ENCODE assay signal across 8 cellular contexts in the genomic region with DNA sequence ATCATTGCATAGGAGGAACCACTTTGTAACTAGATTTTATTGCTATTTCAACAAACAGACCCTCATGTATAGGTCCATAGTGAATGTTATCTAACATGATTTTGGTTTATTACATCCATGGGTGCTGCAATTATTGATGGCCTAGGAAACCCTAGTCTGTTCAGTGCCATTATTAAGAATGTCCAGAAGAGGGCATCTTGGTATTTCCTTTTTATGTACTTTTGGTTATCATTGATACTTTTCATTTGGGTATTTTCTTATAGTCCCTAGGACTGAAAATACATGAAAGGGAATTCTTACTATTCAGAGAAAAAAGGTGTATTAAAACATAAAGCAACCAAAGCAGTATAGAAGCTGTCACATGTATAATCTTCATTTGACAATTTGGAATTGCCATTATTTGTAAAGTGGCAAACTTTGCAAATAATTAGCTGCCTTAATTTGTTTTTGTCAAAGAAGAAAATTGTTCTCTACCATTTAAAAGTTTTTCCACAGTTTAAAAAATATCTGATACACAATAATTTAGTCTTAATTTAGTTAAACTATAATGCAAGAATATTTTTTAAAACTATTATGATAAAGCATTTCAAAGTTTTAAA. TPM values are rescaled to one million over a fixed set of nuclear protein-coding genes. Genes with fewer than 3 reads are reported as not detected.
DNase-seq lines count a peak whose midpoint lies in the region; ATAC-seq lines count a peak whose summit lies in the region.

No MANE protein-coding gene starts in this region.

- H3K36me3 Mint-ChIP-seq in activated T-helper 17 cell treated with anti-CD3 and anti-CD28 coated beads, Interleukin-2, amount 50 U/mL, for 72 hours (ENCODE audit: low read depth), result peaks cover 70% of the 10 kb centered on the region
- H3K36me3 Mint-ChIP-seq in activated naive CD8-positive, alpha-beta T cell treated with anti-CD3 and anti-CD28 coated beads, Interleukin-2, amount 50 U/mL, for 24 hours (ENCODE audit: low read depth), result peaks cover 32% of the 10 kb centered on the region

- no peaks in the 10 kb centered on the region for H3K9me3 Mint-ChIP-seq in activated T-helper 17 cell treated with anti-CD3 and anti-CD28 coated beads, Interleukin-2, amount 50 U/mL, for 72 hours
- H3K9me3 Mint-ChIP-seq in stimulated activated naive CD8-positive, alpha-beta T cell treated with anti-CD3 and anti-CD28 coated beads, Interleukin-15, amount 100 ng/mL, for 72 hours, result no peaks in the 10 kb centered on the region
- no peaks in the 10 kb centered on the region for H3K9me3 Mint-ChIP-seq in activated naive CD8-positive, alpha-beta T cell treated with anti-CD3 and anti-CD28 coated beads, Interleukin-2, amount 50 U/mL, for 24 hours

- ATAC-seq in activated T-helper 17 cell treated with anti-CD3 and anti-CD28 coated beads, Interleukin-2, amount 50 U/mL, for 72 hours (replicated peaks), result peak; percentile 24
- ATAC-seq in GM21360 (IDR thresholded peaks at IDR 0.05; ENCODE audit: unreplicated experiment), result no peak
- ATAC-seq in stimulated activated naive CD8-positive, alpha-beta T cell treated with anti-CD3 and anti-CD28 coated beads, Interleukin-15, amount 100 ng/mL, for 72 hours, result no peak
- ATAC-seq in activated naive CD8-positive, alpha-beta T cell treated with anti-CD3 and anti-CD28 coated beads, Interleukin-2, amount 50 U/mL, for 24 hours, result no peak

- no peak overlapping the region for H3K27ac Mint-ChIP-seq in activated T-helper 17 cell treated with anti-CD3 and anti-CD28 coated beads, Interleukin-2, amount 50 U/mL, for 72 hours
- H3K27ac Mint-ChIP-seq in stimulated activated naive CD8-positive, alpha-beta T cell treated with anti-CD3 and anti-CD28 coated beads, Interleukin-15, amount 100 ng/mL, for 72 hours, result no peak overlapping the region
- no peak overlapping the region for H3K27ac Mint-ChIP-seq in activated naive CD8-positive, alpha-beta T cell treated with anti-CD3 and anti-CD28 coated beads, Interleukin-2, amount 50 U/mL, for 24 hours

- no peak overlapping the region for H3K4me3 Mint-ChIP-seq in activated T-helper 17 cell treated with anti-CD3 and anti-CD28 coated beads, Interleukin-2, amount 50 U/mL, for 72 hours
- H3K4me3 Mint-ChIP-seq in stimulated activated naive CD8-positive, alpha-beta T cell treated with anti-CD3 and anti-CD28 coated beads, Interleukin-15, amount 100 ng/mL, for 72 hours, result no peak overlapping the region
- H3K4me3 Mint-ChIP-seq in activated naive CD8-positive, alpha-beta T cell treated with anti-CD3 and anti-CD28 coated beads, Interleukin-2, amount 50 U/mL, for 24 hours, result no peak overlapping the region

- no peaks in the 10 kb centered on the region for H3K4me1 Mint-ChIP-seq in activated T-helper 17 cell treated with anti-CD3 and anti-CD28 coated beads, Interleukin-2, amount 50 U/mL, for 72 hours
- H3K4me1 Mint-ChIP-seq in stimulated activated naive CD8-positive, alpha-beta T cell treated with anti-CD3 and anti-CD28 coated beads, Interleukin-15, amount 100 ng/mL, for 72 hours, result no peaks in the 10 kb centered on the region
- H3K4me1 Mint-ChIP-seq in activated naive CD8-positive, alpha-beta T cell treated with anti-CD3 and anti-CD28 coated beads, Interleukin-2, amount 50 U/mL, for 24 hours, result no peaks in the 10 kb centered on the region

- DNase-seq in NCI-H146 (lab: John Stamatoyannopoulos, UW), result peak; percentile 28
- DNase-seq in NCI-H146 treated with DMSO at 0.1 percent for 48 hours (lab: John Stamatoyannopoulos, UW; ENCODE audit: unreplicated experiment), result no peak
- DNase-seq in M059J (ENCODE audit: low read depth), result peak; percentile 27
- DNase-seq in inferior parietal cortex (ENCODE audit: extremely low spot score), result peak; percentile 49
- no peak for DNase-seq in stimulated activated naive CD8-positive, alpha-beta T cell treated with anti-CD3 and anti-CD28 coated beads, Interleukin-15, amount 100 ng/mL, for 72 hours
- DNase-seq in activated naive CD8-positive, alpha-beta T cell treated with anti-CD3 and anti-CD28 coated beads, Interleukin-2, amount 50 U/mL, for 24 hours, result no peak

- no peaks in the 10 kb centered on the region for H3K27me3 Mint-ChIP-seq in activated T-helper 17 cell treated with anti-CD3 and anti-CD28 coated beads, Interleukin-2, amount 50 U/mL, for 72 hours
- no peaks in the 10 kb centered on the region for H3K27me3 Mint-ChIP-seq in stimulated activated naive CD8-positive, alpha-beta T cell treated with anti-CD3 and anti-CD28 coated beads, Interleukin-15, amount 100 ng/mL, for 72 hours
- no peaks in the 10 kb centered on the region for H3K27me3 Mint-ChIP-seq in activated naive CD8-positive, alpha-beta T cell treated with anti-CD3 and anti-CD28 coated beads, Interleukin-2, amount 50 U/mL, for 24 hours

RNA-seq across cellular contexts. Expression of a gene that starts 48.7 kb away (rescaled TPM):
- 22.0 and 26.7 TPM in 2 replicates for total RNA-seq in M059J (2014; rRNA removed; shearing (Covaris generic))
- total RNA-seq in activated T-helper 17 cell treated with anti-CD3 and anti-CD28 coated beads, Interleukin-2, amount 50 U/mL, for 72 hours, result 10 to 100 TPM; 58.9 to 68.1 TPM

Comparison
In these comparisons a context has a peak if more than half of its experiments do, and no peak if none do; other contexts are left out.
1. DNase-seq: peak in NCI-H146 (single experiment), M059J (single experiment) and inferior parietal cortex (single experiment); none in NCI-H146 treated with DMSO at 0.1 percent for 48 hours (single experiment), stimulated activated naive CD8-positive, alpha-beta T cell treated with anti-CD3 and anti-CD28 coated beads, Interleukin-15, amount 100 ng/mL, for 72 hours (0 of 2) and activated naive CD8-positive, alpha-beta T cell treated with anti-CD3 and anti-CD28 coated beads, Interleukin-2, amount 50 U/mL, for 24 hours (single experiment).